Comparison of ENCODE assay signal across 8 cellular contexts in genomic region chr14:95561001-95561412, GRCh38. TPM values are rescaled to one million over a fixed set of nuclear protein-coding genes. Genes with fewer than 3 reads are reported as not detected.
DNase-seq lines count a peak whose midpoint lies in the region; ATAC-seq and TF ChIP-seq lines count a peak whose summit lies in the region.

No MANE protein-coding gene starts in this region.

- no peaks in the 10 kb centered on the region for H3K9me3 ChIP-seq in adipocyte (ENCODE audit: control insufficient read depth, low read length)
- H3K9me3 ChIP-seq in heart right ventricle: no peaks in the 10 kb centered on the region

- no peak overlapping the region for H3K4me3 ChIP-seq in adipocyte (ENCODE audit: low read length)
- no peak overlapping the region for H3K4me3 ChIP-seq in heart right ventricle

- intact Hi-C loops in heart right ventricle (cut with DNase I): loop anchor here (1.0 to 10.0 kb wide), 17 partner anchors 124 to 864 kb away; partner anchors contain the start of gene TCL1B (in 1 of the 10)

- DNase-seq in GM13977 (ENCODE audit: low spot score): peak; percentile 86
- DNase-seq in NCI-H146 (lab: John Stamatoyannopoulos, UW): peak; percentile 84
- peak; percentile 96 for DNase-seq in SW480 (ENCODE audit: low spot score)
- peak; percentile 86 for DNase-seq in adipocyte (ENCODE audit: low read depth)
- DNase-seq in heart right ventricle: peak; percentile 75 to 79
- DNase-seq in retina: peak; percentile 91
- no peak for DNase-seq in cortex of kidney (lab: John Stamatoyannopoulos, UW)

- no peak overlapping the region for H3K9ac ChIP-seq in adipocyte (ENCODE audit: low read length)

- in situ Hi-C loops in GM13977 (cut with MboI; ENCODE audit: low pct_unique_long_range_greater_than_20kb, low sequenced_read_pairs, unreplicated experiment): loop anchor here (10.0 to 25.0 kb wide), 2 partner anchors 214 to 726 kb away; no protein-coding TSS in a partner anchor

- H3K36me3 ChIP-seq in adipocyte (ENCODE audit: control insufficient read depth, insufficient read depth, low read length, severe bottlenecking): no peaks in the 10 kb centered on the region
- H3K36me3 ChIP-seq in heart right ventricle: no peaks in the 10 kb centered on the region

- TF ChIP-seq CTCF in GM13977 (IDR thresholded peaks at IDR 0.05; ENCODE audit: extremely low read depth, insufficient read depth, missing control alignments) (peak; percentile 96), heart right ventricle (IDR thresholded peaks at IDR 0.05) (peak; percentile 75 to 94 (median 93))

- no peak overlapping the region for H3K27ac ChIP-seq in heart right ventricle

- 10 to 12% methylated on average over 14 of the region's 14 CpGs for WGBS in heart right ventricle, 2 donors

- H3K27me3 ChIP-seq in adipocyte (replicated peaks; ENCODE audit: control insufficient read depth, insufficient read depth, low read length) (peaks cover 5% of the 10 kb centered on the region), heart right ventricle (peaks cover 0 to 6% (median 0%) of the 10 kb centered on the region in 7 donors)

- H3K4me1 ChIP-seq in adipocyte (ENCODE audit: control insufficient read depth, insufficient read depth, low read length): peaks cover 5% of the 10 kb centered on the region
- H3K4me1 ChIP-seq in heart right ventricle: peaks cover 0 to 4% (median 0%) of the 10 kb centered on the region in 9 donors

- ATAC-seq in HG02852 (IDR thresholded peaks at IDR 0.05; ENCODE audit: unreplicated experiment): peak; percentile 82
- peak; percentile 85 to 90 (median 87) for ATAC-seq in heart right ventricle

RNA-seq across cellular contexts. Expression of gene GLRX5, which starts 26.2 kb away (rescaled TPM):
- 100 to 1,000 TPM in 2 of 10 donors, 10 to 100 TPM in 8; 69.9 to 121 (median 91.8) TPM for total RNA-seq in heart right ventricle
- polyA plus RNA-seq in heart right ventricle: 10 to 100 TPM; 49.8 to 66.6 TPM

RNA-seq across cellular contexts. Expression of gene SYNE3, which starts 44.6 kb away (rescaled TPM):
- total RNA-seq in heart right ventricle: 10 to 100 TPM in 5 of 10 donors, 1 to 10 TPM in 5; 4.8 to 15.4 (median 10.4) TPM
- 1 to 10 TPM; 1.5 to 5.3 TPM for polyA plus RNA-seq in heart right ventricle
